In genomic region chr13:50801087-50801931, GRCh38 we compare ENCODE assay signal across 8 cellular contexts. TPM values are rescaled to one million over a fixed set of nuclear protein-coding genes. Genes with fewer than 3 reads are reported as not detected.
DNase-seq lines count a peak whose midpoint lies in the region; ATAC-seq and TF ChIP-seq lines count a peak whose summit lies in the region.

No MANE protein-coding gene starts in this region.

- peak; percentile 77 for TF ChIP-seq CTCF in AG09319 (IDR thresholded peaks at IDR 0.05; ENCODE audit: low read depth, low read length)
- peak; percentile 92 for TF ChIP-seq CTCF in chondrocyte (IDR thresholded peaks at IDR 0.05)

- H3K9me3 Mint-ChIP-seq in chondrocyte (ENCODE audit: low read depth), result peaks cover 9% of the 10 kb centered on the region

- H3K36me3 Mint-ChIP-seq in chondrocyte (ENCODE audit: low read depth), result peaks cover 1% of the 10 kb centered on the region

- DNase-seq in AG09319 (ENCODE audit: extremely low read depth, low read depth), result peak; percentile 32
- DNase-seq in NCI-H2171 treated with DMSO at 0.1 percent for 48 hours (lab: John Stamatoyannopoulos, UW), result peak; percentile 38
- DNase-seq in activated CD4-positive, alpha-beta T cell treated with anti-CD3 and anti-CD28 coated beads for 1 hour, result peak; percentile 21
- DNase-seq in chondrocyte (ENCODE audit: low spot score), result no peak
- peak; percentile 42 to 44 for DNase-seq in left colon
- peak; percentile 76 for DNase-seq in stimulated activated CD4-positive, alpha-beta T cell treated with anti-CD3 and anti-CD28 coated beads, Interleukin-4, amount 100 ng/mL, for 24 hours

- peak overlapping the region; percentile 70 for H3K27ac Mint-ChIP-seq in chondrocyte (ENCODE audit: unreplicated experiment)

- no peaks in the 10 kb centered on the region for H3K27me3 Mint-ChIP-seq in chondrocyte (ENCODE audit: low read depth)

- no peak overlapping the region for H3K4me3 Mint-ChIP-seq in chondrocyte (ENCODE audit: unreplicated experiment)

- peak; percentile 71 for ATAC-seq in GM18873 (IDR thresholded peaks at IDR 0.05; ENCODE audit: low FRiP score, unreplicated experiment)
- ATAC-seq in HG03159 (IDR thresholded peaks at IDR 0.05; ENCODE audit: unreplicated experiment), result peak; percentile 89
- peak; percentile 89 for ATAC-seq in left colon

- H3K4me1 Mint-ChIP-seq in chondrocyte (ENCODE audit: low read depth), result peaks cover 43% of the 10 kb centered on the region

- intact Hi-C loops in left colon (cut with DNase I, micrococcal nuclease), result no loop called here

RNA-seq across cellular contexts. Expression of gene DLEU7, which starts 42.2 kb away (rescaled TPM):
- total RNA-seq in chondrocyte (not detected in 3 replicates), left colon (under 1 TPM in 1 of 2 donors, not detected in 1; 0.20 TPM)
